8 cellular contexts compared by ENCODE assay signal in genomic region chrX:40952855-40953254, GRCh38.
A peak's percentile ranks its signal among the peaks of the same experiment; 100 is the strongest.
DNase-seq lines count a peak whose midpoint lies in the region; ATAC-seq and TF ChIP-seq lines count a peak whose summit lies in the region.

No MANE protein-coding gene starts in this region.

- H3K4me3 ChIP-seq in heart left ventricle (peak overlapping the region in 9 of 12 donors; percentile 13 to 43 (median 26)), fibroblast of villous mesenchyme (ENCODE audit: low read depth, low read length) (peak overlapping the region; percentile 37), thoracic aorta (peak overlapping the region; percentile 52)

- peaks cover 0 to 3% (median 0%) of the 10 kb centered on the region in 12 donors for H3K9me3 ChIP-seq in heart left ventricle
- no peaks in the 10 kb centered on the region for H3K9me3 ChIP-seq in thoracic aorta

- H3K27me3 ChIP-seq in heart left ventricle (peaks cover 0 to 13% (median 0%) of the 10 kb centered on the region in 9 donors), thoracic aorta (replicated peaks; ENCODE audit: insufficient read depth) (no peaks in the 10 kb centered on the region)

- TF ChIP-seq CTCF in heart left ventricle (IDR thresholded peaks at IDR 0.05) (no peak), fibroblast of villous mesenchyme (IDR thresholded peaks at IDR 0.05; ENCODE audit: insufficient read depth, low read depth, low read length) (no peak), thoracic aorta (IDR thresholded peaks at IDR 0.05) (no peak)

- no peak for TF ChIP-seq POLR2A in heart left ventricle (IDR thresholded peaks at IDR 0.05)

- ATAC-seq in heart left ventricle = no peak
- ATAC-seq in Right ventricle myocardium inferior = no peak
- ATAC-seq in thoracic aorta (ENCODE audit: insufficient number of reproducible peaks, low FRiP score, low read depth) = no peak

- WGBS in heart left ventricle, 4 donors = 42 to 50% (median 48%) methylated on average over 4 of the region's 4 CpGs

- DNase-seq in heart left ventricle (no peak), Right ventricle myocardium inferior (ENCODE audit: missing footprints) (no peak), RPMI8226 (peak; percentile 47), fibroblast of villous mesenchyme (ENCODE audit: low read depth) (peak; percentile 35), thoracic aorta (ENCODE audit: low spot score) (no peak), hypothalamus (lab: John Stamatoyannopoulos, UW) (no peak), NCI-H2227 treated with DMSO at 0.1 percent for 48 hours (lab: John Stamatoyannopoulos, UW) (no peak)
- no peak for DNase-seq in activated CD8-positive, alpha-beta memory T cell treated with anti-CD3 and anti-CD28 coated beads, Interleukin-2, amount 50 U/mL, for 4 hours

- H3K36me3 ChIP-seq in heart left ventricle (no peaks in the 10 kb centered on the region), thoracic aorta (no peaks in the 10 kb centered on the region)

- H3K4me1 ChIP-seq in heart left ventricle (peaks cover 0 to 14% (median 0%) of the 10 kb centered on the region in 12 donors), thoracic aorta (ENCODE audit: control insufficient read depth in 1 of 2, low read depth in 2 of 2) (no peaks in the 10 kb centered on the region)

- no peak overlapping the region for H3K27ac ChIP-seq in heart left ventricle
- H3K27ac ChIP-seq in thoracic aorta = no peak overlapping the region

- intact Hi-C loops in heart left ventricle (cut with DNase I) (no loop called here), Right ventricle myocardium inferior (cut with DNase I) (loop anchor here (10.0 kb wide), 1 partner anchor 52 kb away; no protein-coding TSS in a partner anchor)

Comparison
In these comparisons a context has a peak if more than half of its experiments do, and no peak if none do; other contexts are left out.
1. DNase-seq: peak in RPMI8226 (single experiment) and fibroblast of villous mesenchyme (single experiment); none in heart left ventricle (0 of 5), Right ventricle myocardium inferior (single experiment), thoracic aorta (single experiment), activated CD8-positive, alpha-beta memory T cell treated with anti-CD3 and anti-CD28 coated beads, Interleukin-2, amount 50 U/mL, for 4 hours (single experiment), hypothalamus (0 of 51) and NCI-H2227 treated with DMSO at 0.1 percent for 48 hours (single experiment).
2. Peak in every context shown above with its lines, with median percentiles within 50 percentile points of each other: H3K4me3 ChIP-seq.